ENCODE assay signal across 22 cellular contexts in genomic region chr6:143614270-143614669, GRCh38.
DNase-seq lines count a peak whose midpoint lies in the region; ATAC-seq, FAIRE-seq and TF ChIP-seq lines count a peak whose summit lies in the region.
"Had no signal": no experiment of that assay in that cellular context is flagged by ENCODE, and none has a peak within 500 bp of the region (broad histone marks: within the 10 kb centered on the region; RNA-seq: fewer than 3 reads in every experiment).

No MANE protein-coding gene starts in this region.

- H3K27me3 Mint-ChIP-seq in T-helper 17 cell = no peaks in the 10 kb centered on the region
- no peaks in the 10 kb centered on the region for H3K27me3 Mint-ChIP-seq in naive thymus-derived CD4-positive, alpha-beta T cell

- TF ChIP-seq CTCF in HL-60 (IDR thresholded peaks at IDR 0.05; ENCODE audit: insufficient read depth, low read length) = no peak

- no peaks in the 10 kb centered on the region for H3K36me3 ChIP-seq in naive thymus-derived CD4-positive, alpha-beta T cell (ENCODE audit: control insufficient read depth in 2 of 3, insufficient read depth in 3 of 3, low read length in 3 of 3)
- H3K36me3 ChIP-seq: BE2C, heart left ventricle had no signal

- peak overlapping the region; percentile 61 for H3K27ac Mint-ChIP-seq in T-helper 17 cell
- peak overlapping the region in 2 of 9 donors; percentile 22 to 25 for H3K27ac Mint-ChIP-seq in naive thymus-derived CD4-positive, alpha-beta T cell
- H3K27ac Mint-ChIP-seq: activated naive CD4-positive, alpha-beta T cell treated with anti-CD3 and anti-CD28 coated beads, Interleukin-2, amount 50 U/mL, for 72 hours; brain had no signal

- intact Hi-C loops in naive thymus-derived CD4-positive, alpha-beta T cell (cut with micrococcal nuclease) = no loop called here

- CTCF ChIA-PET in naive thymus-derived CD4-positive, alpha-beta T cell (lab: Charles Lee) = no interaction called here

- H3K4me1 ChIP-seq in naive thymus-derived CD4-positive, alpha-beta T cell (ENCODE audit: control insufficient read depth in 2 of 2, insufficient read depth in 2 of 2, low read length in 2 of 2) = no peaks in the 10 kb centered on the region
- H3K4me1 ChIP-seq: BE2C had no signal

- peaks cover 35% of the 10 kb centered on the region for H3K4me1 Mint-ChIP-seq in T-helper 17 cell
- H3K4me1 Mint-ChIP-seq in naive thymus-derived CD4-positive, alpha-beta T cell = peaks cover 7 to 26% (median 16%) of the 10 kb centered on the region in 7 donors

- H3K36me3 Mint-ChIP-seq in T-helper 17 cell (ENCODE audit: low read depth) = no peaks in the 10 kb centered on the region
- peaks cover 0 to 10% (median 5%) of the 10 kb centered on the region in 5 donors for H3K36me3 Mint-ChIP-seq in naive thymus-derived CD4-positive, alpha-beta T cell
- H3K36me3 Mint-ChIP-seq: activated naive CD4-positive, alpha-beta T cell treated with anti-CD3 and anti-CD28 coated beads, Interleukin-2, amount 50 U/mL, for 72 hours; brain had no signal

- H3K9me3 ChIP-seq in T-helper 17 cell (ENCODE audit: control insufficient read depth, low read length, poor library complexity, severe bottlenecking) = no peaks in the 10 kb centered on the region
- H3K9me3 ChIP-seq in naive thymus-derived CD4-positive, alpha-beta T cell (ENCODE audit: control insufficient read depth in 2 of 3, low read length in 3 of 3) = no peaks in the 10 kb centered on the region
- H3K9me3 ChIP-seq: BE2C, heart left ventricle had no signal

- no peak overlapping the region for H3K4me3 ChIP-seq in HL-60 (replicated peaks; ENCODE audit: insufficient read depth, low read length)
- H3K4me3 ChIP-seq in naive thymus-derived CD4-positive, alpha-beta T cell (ENCODE audit: low read length) = peak overlapping the region; percentile 24
- H3K4me3 ChIP-seq: smooth muscle cell had no signal

- POLR2A ChIA-PET in naive thymus-derived CD4-positive, alpha-beta T cell (lab: Charles Lee) = no interaction called here

- no peak for ATAC-seq in T-helper 17 cell
- no peak for ATAC-seq in naive thymus-derived CD4-positive, alpha-beta T cell
- ATAC-seq in HG02970 (IDR thresholded peaks at IDR 0.05; ENCODE audit: low FRiP score, unreplicated experiment) = no peak
- no peak for ATAC-seq in HG03135 (IDR thresholded peaks at IDR 0.05; ENCODE audit: unreplicated experiment)
- ATAC-seq: activated naive CD4-positive, alpha-beta T cell treated with anti-CD3 and anti-CD28 coated beads, Interleukin-2, amount 50 U/mL, for 72 hours; heart left ventricle; SK-N-SH treated with all-trans-retinoic acid at 6 μM for 48 hours had no signal

- no peaks in the 10 kb centered on the region for H3K27me3 ChIP-seq in HL-60 (ENCODE audit: insufficient read depth, poor library complexity, severe bottlenecking)
- no peaks in the 10 kb centered on the region for H3K27me3 ChIP-seq in naive thymus-derived CD4-positive, alpha-beta T cell (ENCODE audit: control insufficient read depth in 2 of 2, insufficient read depth in 2 of 2, low read length in 2 of 2)
- H3K27me3 ChIP-seq: heart left ventricle had no signal

- no peak for FAIRE-seq in RCC 7860 (lab: Jason Lieb, UNC)
- FAIRE-seq: colon, G401.6, TTC549, urothelium cell line had no signal

- H3K27ac ChIP-seq in HL-60 (replicated peaks) = peak overlapping the region; percentile 6; the same call in 1 of the 2 replicates
- H3K27ac ChIP-seq in naive thymus-derived CD4-positive, alpha-beta T cell (ENCODE audit: low read depth, low read length) = no peak overlapping the region

- DNase-seq in CD1c-positive myeloid dendritic cell (ENCODE audit: extremely low spot score) (peak; percentile 46), HL-60 (ENCODE audit: low read depth in 1 of 2, low spot score in 1 of 2) (no peak), T-helper 17 cell (no peak), AG08395 (ENCODE audit: low spot score) (no peak), RCC 7860 (ENCODE audit: low spot score) (no peak)
- no peak for DNase-seq in naive thymus-derived CD4-positive, alpha-beta T cell
- DNase-seq: activated CD4-positive, alpha-beta T cell treated with anti-CD3 and anti-CD28 coated beads for 4 hours; BE2C; DMS153; heart left ventricle; NCI-H1048; NCI-H2029 had no signal

- H3K9me3 Mint-ChIP-seq in naive thymus-derived CD4-positive, alpha-beta T cell = peaks cover 0 to 5% (median 0%) of the 10 kb centered on the region in 11 donors
- H3K9me3 Mint-ChIP-seq: activated naive CD4-positive, alpha-beta T cell treated with anti-CD3 and anti-CD28 coated beads, Interleukin-2, amount 50 U/mL, for 72 hours; brain had no signal

- H3K4me3 Mint-ChIP-seq in T-helper 17 cell = peak overlapping the region; percentile 36
- H3K4me3 Mint-ChIP-seq in naive thymus-derived CD4-positive, alpha-beta T cell = peak overlapping the region; percentile 25 to 66 (median 48)
- H3K4me3 Mint-ChIP-seq: brain had no signal
